Comparison of ENCODE assay signal across 8 cellular contexts in genomic region chr20:35664544-35665206, GRCh38. TPM values are rescaled to one million over a fixed set of nuclear protein-coding genes. Genes with fewer than 3 reads are reported as not detected.
DNase-seq lines count a peak whose midpoint lies in the region; ATAC-seq, FAIRE-seq and TF ChIP-seq lines count a peak whose summit lies in the region.

Gene CPNE1 (minus strand): TSS chr20:35664900. CDS start chr20:35632923, 31,977 bp downstream.
Gene RBM12 (minus strand): TSS chr20:35664900. CDS start chr20:35655322, 9,578 bp downstream.

- intact Hi-C loops in T-helper 1 cell treated with Interleukin-12 subunit alpha and Interleukin-12 subunit beta and Interleukin-4 antibody, amounts not matched to agents 30 ng/mL and 1 ng/mL, for 36 hours (cut with micrococcal nuclease), result loop anchor here (1.0 to 10.0 kb wide), 12 partner anchors 7 to 517 kb away; partner anchors contain the start of genes CEP250, EDEM2, EIF6 and ERGIC3
- intact Hi-C loops in left cardiac atrium (cut with DNase I), result loop anchor here in 1 of 2 donors (5.0 kb wide), 1 partner anchor 47 kb away; the partner anchor contains the start of gene SPAG4
- intact Hi-C loops in posterior vena cava (cut with DNase I), result loop anchor here in 1 of 2 donors (10.0 kb wide), 1 partner anchor 200 kb away; no protein-coding TSS in a partner anchor

- TF ChIP-seq EP300 in upper lobe of left lung (IDR thresholded peaks at IDR 0.05), result peak in 1 of 4 donors; percentile 76

- peak within 1 kb of the TSS; percentile 45 to 80 (median 76) for H3K4me3 ChIP-seq in upper lobe of left lung

- H3K27me3 ChIP-seq in upper lobe of left lung, result no peaks in the 10 kb centered on the region

- peaks cover 6 to 13% (median 12%) of the 10 kb centered on the region in 4 donors for H3K36me3 ChIP-seq in upper lobe of left lung

- ATAC-seq in HG02852 (IDR thresholded peaks at IDR 0.05; ENCODE audit: unreplicated experiment) (peak; percentile 79), left cardiac atrium (peak; percentile 97 to 98), upper lobe of left lung (ENCODE audit: low FRiP score in 2 of 2) (peak; percentile 96 to 97)

- peaks cover 34 to 46% (median 36%) of the 10 kb centered on the region in 4 donors for H3K4me1 ChIP-seq in upper lobe of left lung

- peak; percentile 97 for FAIRE-seq in GM12892 (lab: Jason Lieb, UNC)

- H3K9me3 ChIP-seq in upper lobe of left lung, result no peaks in the 10 kb centered on the region

- 0% methylated on average over 43 of the region's 57 CpGs; no CpG with 5 or more reads in 1 of the 2 donors for WGBS in upper lobe of left lung, 2 donors

- DNase-seq in GM12892 (ENCODE audit: insufficient read length) (peak; percentile 96), NCI-H1694 (lab: John Stamatoyannopoulos, UW) (peak; percentile 68), amniotic epithelial cell (ENCODE audit: low read depth) (peak; percentile 87), left cardiac atrium (peak; percentile 92), posterior vena cava (ENCODE audit: low spot score) (peak; percentile 98), upper lobe of left lung (peak; percentile 91 to 99)

- TF ChIP-seq CTCF in upper lobe of left lung (IDR thresholded peaks at IDR 0.05), result peak in 2 of 6 experiments; percentile 12 to 31

- TF ChIP-seq POLR2A in GM12892 (IDR thresholded peaks at IDR 0.05; ENCODE audit: low read depth, low read length), result peak; percentile 92
- TF ChIP-seq POLR2A in upper lobe of left lung (IDR thresholded peaks at IDR 0.05), result peak in 3 of 4 donors; percentile 80 to 98 (median 98)

- peak within 1 kb of the TSS; percentile 99 to 100 (median 100) for H3K27ac ChIP-seq in upper lobe of left lung

RNA-seq across cellular contexts. Expression of gene CPNE1, which starts in this region (rescaled TPM):
- polyA plus RNA-seq in GM12892 (2012; ENCODE audit: missing spikeins), result 137 TPM
- total RNA-seq in T-helper 1 cell treated with Interleukin-12 subunit alpha and Interleukin-12 subunit beta and Interleukin-4 antibody, amounts not matched to agents 30 ng/mL and 1 ng/mL, for 36 hours, result 266 and 276 TPM in 2 replicates
- total RNA-seq in left cardiac atrium (10 to 100 TPM; 69.1 to 84.1 TPM), posterior vena cava (100 to 1,000 TPM; 122 to 130 TPM), upper lobe of left lung (100 to 1,000 TPM in 5 of 6 donors, 10 to 100 TPM in 1; 48.8 to 210 (median 177) TPM)

RNA-seq across cellular contexts. Expression of gene RBM12, which starts in this region (rescaled TPM):
- 41.9 TPM for polyA plus RNA-seq in GM12892 (2012; ENCODE audit: missing spikeins)
- total RNA-seq in T-helper 1 cell treated with Interleukin-12 subunit alpha and Interleukin-12 subunit beta and Interleukin-4 antibody, amounts not matched to agents 30 ng/mL and 1 ng/mL, for 36 hours, result 127 TPM in 2 replicates
- total RNA-seq in left cardiac atrium, result 10 to 100 TPM; 44.6 to 62.7 TPM
- total RNA-seq in posterior vena cava, result 10 to 100 TPM; 59.4 to 61.4 TPM
- total RNA-seq in upper lobe of left lung, result 10 to 100 TPM; 14.1 to 64.9 (median 31.4) TPM

Comparison
In these comparisons a context has a peak if more than half of its experiments do, and no peak if none do; other contexts are left out.
1. Peak in every context shown above with its lines: DNase-seq, ATAC-seq, H3K4me3 ChIP-seq and H3K27ac ChIP-seq.